ENCODE assay signal across 1 cellular context in genomic region chr6:28981833-28982475, GRCh38.
TF ChIP-seq lines count a peak whose summit lies in the region.

No MANE protein-coding gene starts in this region.

TF ChIP-seq in HEK293, 187 proteins besides CTCF, POLR2A, EP300 and RAD21 (continued from another document and continues in another):
- TF ChIP-seq ZSCAN4 (tag by site-specific recombination; IDR thresholded peaks at IDR 0.05): peak; percentile 8; the same call in 1 of the 2 replicates
- no peak for TF ChIP-seq ZNF48 (tag by site-specific recombination; IDR thresholded peaks at IDR 0.05)
- 0 out of 2 replicates have a peak, but pooled peaks have one; percentile 52 for TF ChIP-seq ZNF24 (tag by site-specific recombination; IDR thresholded peaks at IDR 0.05)
- peak; percentile 67 for TF ChIP-seq KLF9 (tag by site-specific recombination; IDR thresholded peaks at IDR 0.05; ENCODE audit: low read depth)
- TF ChIP-seq ZFP37 (tag by site-specific recombination; IDR thresholded peaks at IDR 0.05): 0 out of 2 replicates have a peak, but pooled peaks have one; percentile 41
- peak; percentile 40; the same call in 1 of the 2 replicates for TF ChIP-seq KLF8 (tag by site-specific recombination; IDR thresholded peaks at IDR 0.05)
- TF ChIP-seq ZNF280D (tag by site-specific recombination; IDR thresholded peaks at IDR 0.05): 0 out of 2 replicates have a peak, but pooled peaks have one; percentile 73
- peak; percentile 51; the same call in 1 of the 2 replicates for TF ChIP-seq YY1 (tag by site-specific recombination; IDR thresholded peaks at IDR 0.05)
- peak; percentile 79 for TF ChIP-seq ZBTB17 (tag by site-specific recombination; IDR thresholded peaks at IDR 0.05)
- TF ChIP-seq ZNF513 (tag by site-specific recombination; IDR thresholded peaks at IDR 0.05): peak; percentile 34; the same call in 1 of the 2 replicates
- 0 out of 2 replicates have a peak, but pooled peaks have one; percentile 5 for TF ChIP-seq ZNF335 (tag by site-specific recombination; conservative IDR thresholded peaks at IDR 0.05)
- peak; percentile 71; the same call in 1 of the 2 replicates for TF ChIP-seq ZSCAN30 (tag by site-specific recombination; IDR thresholded peaks at IDR 0.05)
- TF ChIP-seq ZNF394 (tag by site-specific recombination; IDR thresholded peaks at IDR 0.05; ENCODE audit: borderline replicate concordance): peak; percentile 47
- no peak for TF ChIP-seq ZFP41 (tag by site-specific recombination; IDR thresholded peaks at IDR 0.05; ENCODE audit: borderline replicate concordance)
- TF ChIP-seq ZNF184 (tag by site-specific recombination; IDR thresholded peaks at IDR 0.05): no peak
- peak; percentile 66 for TF ChIP-seq ZNF324 (tag by site-specific recombination; IDR thresholded peaks at IDR 0.05)
- TF ChIP-seq ZNF37A (tag by site-specific recombination; IDR thresholded peaks at IDR 0.05): 0 out of 2 replicates have a peak, but pooled peaks have one; percentile 16
- no peak for TF ChIP-seq ZNF211 (tag by site-specific recombination; IDR thresholded peaks at IDR 0.05; ENCODE audit: low read depth)
- no peak for TF ChIP-seq ZNF76 (tag by site-specific recombination; IDR thresholded peaks at IDR 0.05; ENCODE audit: borderline replicate concordance, low read depth)
- TF ChIP-seq SP7 (tag by site-specific recombination; IDR thresholded peaks at IDR 0.05): peak; percentile 44; the same call in 1 of the 2 replicates
- TF ChIP-seq SCRT1 (tag by site-specific recombination; IDR thresholded peaks at IDR 0.05; ENCODE audit: borderline replicate concordance): no peak
- no peak for TF ChIP-seq ZNF416 (tag by site-specific recombination; IDR thresholded peaks at IDR 0.05)
- no peak for TF ChIP-seq BCL6B (tag by site-specific recombination; IDR thresholded peaks at IDR 0.05)
- TF ChIP-seq ZBTB44 (tag by site-specific recombination; IDR thresholded peaks at IDR 0.05): peak; percentile 24; the same call in 1 of the 2 replicates
- TF ChIP-seq YY2 (tag by site-specific recombination; IDR thresholded peaks at IDR 0.05): no peak
- peak; percentile 21 for TF ChIP-seq ZNF510 (tag by site-specific recombination; IDR thresholded peaks at IDR 0.05; ENCODE audit: insufficient replicate concordance)
- no peak for TF ChIP-seq ZNF830 (tag by site-specific recombination; IDR thresholded peaks at IDR 0.05; ENCODE audit: low read depth)
- peak; percentile 71 for TF ChIP-seq ZNF501 (tag by site-specific recombination; IDR thresholded peaks at IDR 0.05)
- TF ChIP-seq HOXD13 (CRISPR knock-in tag; IDR thresholded peaks at IDR 0.05; ENCODE audit: borderline replicate concordance): no peak
- TF ChIP-seq ZNF792 (tag by site-specific recombination; IDR thresholded peaks at IDR 0.05): no peak
- no peak; the same call in 1 of the 2 replicates for TF ChIP-seq ZNF449 (tag by site-specific recombination; IDR thresholded peaks at IDR 0.05)
- TF ChIP-seq MYNN (tag by site-specific recombination; IDR thresholded peaks at IDR 0.05; ENCODE audit: borderline replicate concordance): no peak; the same call in 1 of the 2 replicates
- peak; percentile 24 for TF ChIP-seq PRDM6 (tag by site-specific recombination; IDR thresholded peaks at IDR 0.05)
- peak; percentile 64 for TF ChIP-seq ZEB2 (tag by site-specific recombination; IDR thresholded peaks at IDR 0.05)
- TF ChIP-seq ZBTB26 (tag by site-specific recombination; optimal IDR thresholded peaks at IDR 0.05): peak; percentile 23
- no peak for TF ChIP-seq ZNF266 (tag by site-specific recombination; IDR thresholded peaks at IDR 0.05; ENCODE audit: low read depth)
- TF ChIP-seq KLF10 (tag by site-specific recombination; IDR thresholded peaks at IDR 0.05): peak; percentile 84
- TF ChIP-seq ZNF610 (tag by site-specific recombination; IDR thresholded peaks at IDR 0.05; ENCODE audit: borderline replicate concordance): no peak
- no peak for TF ChIP-seq ZFP3 (tag by site-specific recombination; IDR thresholded peaks at IDR 0.05; ENCODE audit: low read depth)
- peak; percentile 72 for TF ChIP-seq ZNF660 (tag by site-specific recombination; IDR thresholded peaks at IDR 0.05)
- peak; percentile 61; the same call in 1 of the 2 replicates for TF ChIP-seq ZNF639 (tag by site-specific recombination; IDR thresholded peaks at IDR 0.05)
- no peak for TF ChIP-seq EGR2 (tag by site-specific recombination; IDR thresholded peaks at IDR 0.05; ENCODE audit: low read depth)
- TF ChIP-seq PRDM10 (tag by site-specific recombination; IDR thresholded peaks at IDR 0.05): no peak
- TF ChIP-seq ZNF514 (tag by site-specific recombination; IDR thresholded peaks at IDR 0.05): no peak
